Comparison of ENCODE assay signal across 8 cellular contexts in genomic region chr14:54652188-54652889, GRCh38.
DNase-seq lines count a peak whose midpoint lies in the region; ATAC-seq and TF ChIP-seq lines count a peak whose summit lies in the region.

No MANE protein-coding gene starts in this region.

- H3K4me2 ChIP-seq in mammary epithelial cell (ENCODE audit: insufficient read depth, low read depth, low read length), result peak overlapping the region; percentile 79

- peaks cover 75% of the 10 kb centered on the region for H3K79me2 ChIP-seq in mammary epithelial cell (ENCODE audit: insufficient read depth, low read length)

- peak overlapping the region; percentile 94 for H3K27ac ChIP-seq in mammary epithelial cell (ENCODE audit: insufficient read depth, low read depth, low read length)

- H3K27me3 Mint-ChIP-seq in activated CD4-positive, alpha-beta T cell treated with anti-CD3 and anti-CD28 coated beads for 36 hours, result peaks cover 27% of the 10 kb centered on the region

- peak overlapping the region; percentile 61 for H2AFZ ChIP-seq in mammary epithelial cell (ENCODE audit: low read depth, low read length)

- H3K9me3 ChIP-seq in mammary epithelial cell (replicated peaks; ENCODE audit: insufficient read depth, low read length), result no peaks in the 10 kb centered on the region

- H3K9me3 Mint-ChIP-seq in activated CD4-positive, alpha-beta T cell treated with anti-CD3 and anti-CD28 coated beads for 36 hours (ENCODE audit: low read depth), result no peaks in the 10 kb centered on the region

- no peak overlapping the region for H3K27ac Mint-ChIP-seq in activated CD4-positive, alpha-beta T cell treated with anti-CD3 and anti-CD28 coated beads for 36 hours

- TSS peak; percentile 47 for BruUV-seq in mammary epithelial cell (replicated peaks; lab: Mats Ljungman, UMichigan)

- DNase-seq in HPDE6-E6E7 (ENCODE audit: extremely low spot score), result peak; percentile 90
- DNase-seq in mammary epithelial cell, result peak; percentile 98
- DNase-seq in iris pigment epithelial cell (ENCODE audit: low read depth), result peak; percentile 100
- peak; percentile 98 for DNase-seq in stromal cell of bone marrow (ENCODE audit: low read depth)
- DNase-seq in activated gamma-delta T cell (lab: John Stamatoyannopoulos, UW), result no peak
- DNase-seq in stimulated activated naive CD4-positive, alpha-beta T cell (lab: John Stamatoyannopoulos, UW), result no peak
- DNase-seq in activated CD4-positive, alpha-beta T cell treated with anti-CD3 and anti-CD28 coated beads for 36 hours, result no peak
- DNase-seq in GM13977 (ENCODE audit: low spot score), result no peak

- in situ Hi-C loops in mammary epithelial cell (cut with MboI; ENCODE audit: low sequenced_read_pairs in 2 of 2), result no loop called here
- in situ Hi-C loops in GM13977 (cut with MboI; ENCODE audit: low pct_unique_long_range_greater_than_20kb, low sequenced_read_pairs, unreplicated experiment), result no loop called here

- dilution Hi-C loops in mammary epithelial cell (cut with HindIII; ENCODE audit: low sequenced_read_pairs), result no loop called here

- H3K36me3 ChIP-seq in mammary epithelial cell (ENCODE audit: insufficient read depth, low read length), result no peaks in the 10 kb centered on the region

- H3K9ac ChIP-seq in mammary epithelial cell (ENCODE audit: insufficient read depth, low read length), result peak overlapping the region; percentile 91

- TF ChIP-seq CTCF in mammary epithelial cell (conservative IDR thresholded peaks at IDR 0.05 in 1 of 2, IDR thresholded peaks at IDR 0.05 in 1 of 2; ENCODE audit: extremely low read depth in 1 of 2, insufficient read depth in 1 of 2, low read depth in 1 of 2, low read length in 2 of 2) (no peak), GM13977 (IDR thresholded peaks at IDR 0.05; ENCODE audit: extremely low read depth, insufficient read depth, missing control alignments) (no peak)

- WGBS in mammary epithelial cell (ENCODE audit: low coverage, missing lambda C conversion rate), result 14% methylated on average over 11 of the region's 11 CpGs

- peak overlapping the region; percentile 32 to 40 (median 37) for H3K4me3 ChIP-seq in mammary epithelial cell (replicated peaks in 1 of 3; ENCODE audit: insufficient read depth in 1 of 3, low read depth in 2 of 3, low read length in 3 of 3)

- no peaks in the 10 kb centered on the region for H3K27me3 ChIP-seq in mammary epithelial cell (ENCODE audit: insufficient read depth, low read length)

- peaks cover 5% of the 10 kb centered on the region for H3K4me1 Mint-ChIP-seq in activated CD4-positive, alpha-beta T cell treated with anti-CD3 and anti-CD28 coated beads for 36 hours

- POLR2A ChIA-PET in activated CD4-positive, alpha-beta T cell treated with anti-CD3 and anti-CD28 coated beads for 36 hours (lab: Charles Lee), result no interaction called here

- no peaks in the 10 kb centered on the region for H4K20me1 ChIP-seq in mammary epithelial cell (ENCODE audit: insufficient read depth, low read length)

- peaks cover 45% of the 10 kb centered on the region for H3K4me1 ChIP-seq in mammary epithelial cell (ENCODE audit: insufficient read depth, low read length)

- CTCF ChIA-PET in mammary epithelial cell (lab: Charles Lee; ENCODE audit: low non-redundant PET), result interaction anchor here (0.6 to 1.1 kb wide), 2 partner anchors 61 to 87 kb away, joined by 3 to 9 read pairs; no protein-coding TSS in a partner anchor
- CTCF ChIA-PET in activated CD4-positive, alpha-beta T cell treated with anti-CD3 and anti-CD28 coated beads for 36 hours (lab: Charles Lee), result no interaction called here

- no peak overlapping the region for H3K4me3 Mint-ChIP-seq in activated CD4-positive, alpha-beta T cell treated with anti-CD3 and anti-CD28 coated beads for 36 hours

- intact Hi-C loops in mammary epithelial cell (cut with micrococcal nuclease), result loop anchor here (2.0 to 5.0 kb wide), 2 partner anchors 38 to 120 kb away; no protein-coding TSS in a partner anchor
- intact Hi-C loops in activated CD4-positive, alpha-beta T cell treated with anti-CD3 and anti-CD28 coated beads for 36 hours (cut with DNase I, micrococcal nuclease), result no loop called here

- ATAC-seq in activated CD4-positive, alpha-beta T cell treated with anti-CD3 and anti-CD28 coated beads for 36 hours, result no peak

- H3K36me3 Mint-ChIP-seq in activated CD4-positive, alpha-beta T cell treated with anti-CD3 and anti-CD28 coated beads for 36 hours (ENCODE audit: low read depth), result no peaks in the 10 kb centered on the region

Comparison
In these comparisons a context has a peak if more than half of its experiments do, and no peak if none do; other contexts are left out.
1. DNase-seq: peak in HPDE6-E6E7 (single experiment), mammary epithelial cell (single experiment), iris pigment epithelial cell (single experiment) and stromal cell of bone marrow (single experiment); none in activated gamma-delta T cell (single experiment), stimulated activated naive CD4-positive, alpha-beta T cell (0 of 6), activated CD4-positive, alpha-beta T cell treated with anti-CD3 and anti-CD28 coated beads for 36 hours (single experiment) and GM13977 (single experiment).